ENCODE assay signal across 1 cellular context in genomic region chr3:193903257-193903807, GRCh38.
TF ChIP-seq lines count a peak whose summit lies in the region.

No MANE protein-coding gene starts in this region.

TF ChIP-seq in H1, 55 proteins besides CTCF, POLR2A, EP300 and RAD21 (continued from another document):
- TF ChIP-seq, protein P1, sequence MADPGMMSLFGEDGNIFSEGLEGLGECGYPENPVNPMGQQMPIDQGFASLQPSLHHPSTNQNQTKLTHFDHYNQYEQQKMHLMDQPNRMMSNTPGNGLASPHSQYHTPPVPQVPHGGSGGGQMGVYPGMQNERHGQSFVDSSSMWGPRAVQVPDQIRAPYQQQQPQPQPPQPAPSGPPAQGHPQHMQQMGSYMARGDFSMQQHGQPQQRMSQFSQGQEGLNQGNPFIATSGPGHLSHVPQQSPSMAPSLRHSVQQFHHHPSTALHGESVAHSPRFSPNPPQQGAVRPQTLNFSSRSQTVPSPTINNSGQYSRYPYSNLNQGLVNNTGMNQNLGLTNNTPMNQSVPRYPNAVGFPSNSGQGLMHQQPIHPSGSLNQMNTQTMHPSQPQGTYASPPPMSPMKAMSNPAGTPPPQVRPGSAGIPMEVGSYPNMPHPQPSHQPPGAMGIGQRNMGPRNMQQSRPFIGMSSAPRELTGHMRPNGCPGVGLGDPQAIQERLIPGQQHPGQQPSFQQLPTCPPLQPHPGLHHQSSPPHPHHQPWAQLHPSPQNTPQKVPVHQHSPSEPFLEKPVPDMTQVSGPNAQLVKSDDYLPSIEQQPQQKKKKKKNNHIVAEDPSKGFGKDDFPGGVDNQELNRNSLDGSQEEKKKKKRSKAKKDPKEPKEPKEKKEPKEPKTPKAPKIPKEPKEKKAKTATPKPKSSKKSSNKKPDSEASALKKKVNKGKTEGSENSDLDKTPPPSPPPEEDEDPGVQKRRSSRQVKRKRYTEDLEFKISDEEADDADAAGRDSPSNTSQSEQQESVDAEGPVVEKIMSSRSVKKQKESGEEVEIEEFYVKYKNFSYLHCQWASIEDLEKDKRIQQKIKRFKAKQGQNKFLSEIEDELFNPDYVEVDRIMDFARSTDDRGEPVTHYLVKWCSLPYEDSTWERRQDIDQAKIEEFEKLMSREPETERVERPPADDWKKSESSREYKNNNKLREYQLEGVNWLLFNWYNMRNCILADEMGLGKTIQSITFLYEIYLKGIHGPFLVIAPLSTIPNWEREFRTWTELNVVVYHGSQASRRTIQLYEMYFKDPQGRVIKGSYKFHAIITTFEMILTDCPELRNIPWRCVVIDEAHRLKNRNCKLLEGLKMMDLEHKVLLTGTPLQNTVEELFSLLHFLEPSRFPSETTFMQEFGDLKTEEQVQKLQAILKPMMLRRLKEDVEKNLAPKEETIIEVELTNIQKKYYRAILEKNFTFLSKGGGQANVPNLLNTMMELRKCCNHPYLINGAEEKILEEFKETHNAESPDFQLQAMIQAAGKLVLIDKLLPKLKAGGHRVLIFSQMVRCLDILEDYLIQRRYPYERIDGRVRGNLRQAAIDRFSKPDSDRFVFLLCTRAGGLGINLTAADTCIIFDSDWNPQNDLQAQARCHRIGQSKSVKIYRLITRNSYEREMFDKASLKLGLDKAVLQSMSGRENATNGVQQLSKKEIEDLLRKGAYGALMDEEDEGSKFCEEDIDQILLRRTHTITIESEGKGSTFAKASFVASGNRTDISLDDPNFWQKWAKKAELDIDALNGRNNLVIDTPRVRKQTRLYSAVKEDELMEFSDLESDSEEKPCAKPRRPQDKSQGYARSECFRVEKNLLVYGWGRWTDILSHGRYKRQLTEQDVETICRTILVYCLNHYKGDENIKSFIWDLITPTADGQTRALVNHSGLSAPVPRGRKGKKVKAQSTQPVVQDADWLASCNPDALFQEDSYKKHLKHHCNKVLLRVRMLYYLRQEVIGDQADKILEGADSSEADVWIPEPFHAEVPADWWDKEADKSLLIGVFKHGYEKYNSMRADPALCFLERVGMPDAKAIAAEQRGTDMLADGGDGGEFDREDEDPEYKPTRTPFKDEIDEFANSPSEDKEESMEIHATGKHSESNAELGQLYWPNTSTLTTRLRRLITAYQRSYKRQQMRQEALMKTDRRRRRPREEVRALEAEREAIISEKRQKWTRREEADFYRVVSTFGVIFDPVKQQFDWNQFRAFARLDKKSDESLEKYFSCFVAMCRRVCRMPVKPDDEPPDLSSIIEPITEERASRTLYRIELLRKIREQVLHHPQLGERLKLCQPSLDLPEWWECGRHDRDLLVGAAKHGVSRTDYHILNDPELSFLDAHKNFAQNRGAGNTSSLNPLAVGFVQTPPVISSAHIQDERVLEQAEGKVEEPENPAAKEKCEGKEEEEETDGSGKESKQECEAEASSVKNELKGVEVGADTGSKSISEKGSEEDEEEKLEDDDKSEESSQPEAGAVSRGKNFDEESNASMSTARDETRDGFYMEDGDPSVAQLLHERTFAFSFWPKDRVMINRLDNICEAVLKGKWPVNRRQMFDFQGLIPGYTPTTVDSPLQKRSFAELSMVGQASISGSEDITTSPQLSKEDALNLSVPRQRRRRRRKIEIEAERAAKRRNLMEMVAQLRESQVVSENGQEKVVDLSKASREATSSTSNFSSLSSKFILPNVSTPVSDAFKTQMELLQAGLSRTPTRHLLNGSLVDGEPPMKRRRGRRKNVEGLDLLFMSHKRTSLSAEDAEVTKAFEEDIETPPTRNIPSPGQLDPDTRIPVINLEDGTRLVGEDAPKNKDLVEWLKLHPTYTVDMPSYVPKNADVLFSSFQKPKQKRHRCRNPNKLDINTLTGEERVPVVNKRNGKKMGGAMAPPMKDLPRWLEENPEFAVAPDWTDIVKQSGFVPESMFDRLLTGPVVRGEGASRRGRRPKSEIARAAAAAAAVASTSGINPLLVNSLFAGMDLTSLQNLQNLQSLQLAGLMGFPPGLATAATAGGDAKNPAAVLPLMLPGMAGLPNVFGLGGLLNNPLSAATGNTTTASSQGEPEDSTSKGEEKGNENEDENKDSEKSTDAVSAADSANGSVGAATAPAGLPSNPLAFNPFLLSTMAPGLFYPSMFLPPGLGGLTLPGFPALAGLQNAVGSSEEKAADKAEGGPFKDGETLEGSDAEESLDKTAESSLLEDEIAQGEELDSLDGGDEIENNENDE (IDR thresholded peaks at IDR 0.05; ENCODE audit: insufficient replicate concordance, low read length): no peak
- TF ChIP-seq RBBP5 (IDR thresholded peaks at IDR 0.05; ENCODE audit: borderline replicate concordance, low read depth, low read length) (no peak), YY1 (IDR thresholded peaks at IDR 0.05; ENCODE audit: low read depth, low read length) (no peak), CHD1 (IDR thresholded peaks at IDR 0.05; ENCODE audit: low read depth, low read length) (no peak), CEBPB (IDR thresholded peaks at IDR 0.05; ENCODE audit: low read depth, low read length) (no peak), SIRT6 (IDR thresholded peaks at IDR 0.05; ENCODE audit: low read length) (no peak), CHD2 (IDR thresholded peaks at IDR 0.05; ENCODE audit: low read length) (no peak), SIX5 (IDR thresholded peaks at IDR 0.05; ENCODE audit: low read depth, low read length) (no peak), HDAC6 (IDR thresholded peaks at IDR 0.05; ENCODE audit: low read depth, low read length) (no peak), KDM1A (IDR thresholded peaks at IDR 0.05; ENCODE audit: borderline replicate concordance, low read length) (no peak), TEAD4 (IDR thresholded peaks at IDR 0.05; ENCODE audit: low read depth, low read length) (no peak), NANOG (IDR thresholded peaks at IDR 0.05; ENCODE audit: insufficient read depth, low read depth, low read length, poor library complexity, severe bottlenecking) (no peak)
TF ChIP-seq in H1: peak in this region for 0.
